16 cellular contexts compared by ENCODE assay signal in genomic region chr2:85238607-85239006, GRCh38.
"Had no signal": no experiment of that assay in that cellular context is flagged by ENCODE, and none has a peak within 500 bp of the region (broad histone marks: within the 10 kb centered on the region; RNA-seq: fewer than 3 reads in every experiment).

No MANE protein-coding gene starts in this region.

- H3K4me3 Mint-ChIP-seq: activated CD4-positive, alpha-beta T cell treated with anti-CD3 and anti-CD28 coated beads, Interleukin-2, amount 10 ng/mL, durations not matched to agents 7 days and 5 days; activated naive CD8-positive, alpha-beta T cell treated with anti-CD3 and anti-CD28 coated beads for 36 hours; activated T-cell treated with anti-CD3 and anti-CD28 coated beads, Interleukin-2, amount 50 U/mL, for 72 hours; T-helper 2 cell treated with Interferon-gamma antibody and Interleukin-4, amounts not matched to agents 5 μg/mL and 100 μg/mL, for 36 hours had no signal

- H3K9me3 Mint-ChIP-seq: activated CD4-positive, alpha-beta T cell treated with anti-CD3 and anti-CD28 coated beads, Interleukin-2, amount 10 ng/mL, durations not matched to agents 7 days and 5 days; activated naive CD8-positive, alpha-beta T cell treated with anti-CD3 and anti-CD28 coated beads for 36 hours; activated T-cell treated with anti-CD3 and anti-CD28 coated beads, Interleukin-2, amount 50 U/mL, for 72 hours; T-helper 2 cell treated with Interferon-gamma antibody and Interleukin-4, amounts not matched to agents 5 μg/mL and 100 μg/mL, for 36 hours had no signal

- H3K36me3 ChIP-seq: esophagus muscularis mucosa, transverse colon, vagina had no signal

- H2AFZ ChIP-seq: parathyroid adenoma had no signal

- ATAC-seq: activated T-cell treated with anti-CD3 and anti-CD28 coated beads, Interleukin-2, amount 50 U/mL, for 72 hours; left colon had no signal

- H3K9me3 ChIP-seq: esophagus muscularis mucosa, transverse colon, vagina had no signal

- H3K27ac ChIP-seq: esophagus muscularis mucosa, parathyroid adenoma, transverse colon, vagina had no signal

- H3K36me3 Mint-ChIP-seq: activated naive CD8-positive, alpha-beta T cell treated with anti-CD3 and anti-CD28 coated beads for 36 hours had no signal

- H3K27ac Mint-ChIP-seq: activated CD4-positive, alpha-beta T cell treated with anti-CD3 and anti-CD28 coated beads, Interleukin-2, amount 10 ng/mL, durations not matched to agents 7 days and 5 days; activated naive CD8-positive, alpha-beta T cell treated with anti-CD3 and anti-CD28 coated beads for 36 hours; activated T-cell treated with anti-CD3 and anti-CD28 coated beads, Interleukin-2, amount 50 U/mL, for 72 hours; T-helper 2 cell treated with Interferon-gamma antibody and Interleukin-4, amounts not matched to agents 5 μg/mL and 100 μg/mL, for 36 hours had no signal

- H3K4me3 ChIP-seq: esophagus muscularis mucosa, transverse colon had no signal

- DNase-seq: activated CD4-positive, alpha-beta T cell treated with anti-CD3 and anti-CD28 coated beads, Interleukin-2, amount 10 ng/mL, durations not matched to agents 7 days and 5 days; activated CD4-positive, CD25-positive, alpha-beta regulatory T cell; activated CD8-positive, alpha-beta memory T cell treated with anti-CD3 and anti-CD28 coated beads, Interleukin-2, amount 50 U/mL, for 48 hours; activated gamma-delta T cell; activated naive CD8-positive, alpha-beta T cell treated with anti-CD3 and anti-CD28 coated beads for 36 hours; activated T-cell treated with anti-CD3 and anti-CD28 coated beads, Interleukin-2, amount 50 U/mL, for 72 hours; amygdala; dermis blood vessel endothelial cell; left colon; stimulated activated naive CD4-positive, alpha-beta T cell treated with Interleukin-2 at 50 U/mL for 16 hours; substantia nigra; transverse colon had no signal

- H3K9ac ChIP-seq: parathyroid adenoma had no signal

- H3K27me3 ChIP-seq: esophagus muscularis mucosa, transverse colon, vagina had no signal
